ENCODE assay signal across 15 cellular contexts in the genomic region with DNA sequence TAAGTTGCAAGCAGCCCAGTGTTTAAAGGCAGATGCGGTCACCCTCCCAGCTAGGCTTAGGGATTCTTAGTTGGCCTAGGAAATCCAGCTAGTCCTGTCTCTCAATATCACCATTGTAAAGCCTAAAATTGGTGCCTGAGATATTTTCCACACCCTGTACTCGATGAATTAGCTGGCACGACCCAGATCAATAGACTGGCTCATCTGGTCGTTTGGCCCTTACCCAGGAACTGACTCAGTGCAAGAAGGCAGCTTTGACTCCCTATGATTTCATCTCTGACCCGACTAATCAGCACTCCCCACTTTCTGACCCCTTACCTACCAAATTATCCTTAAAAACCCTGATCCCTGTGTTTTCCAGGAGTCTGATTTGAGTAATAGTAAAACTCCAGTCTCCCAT.
"Had no signal": no experiment of that assay in that cellular context is flagged by ENCODE, and none has a peak within 500 bp of the region (broad histone marks: within the 10 kb centered on the region; RNA-seq: fewer than 3 reads in every experiment).

No MANE protein-coding gene starts in this region.

- H3K4me3 ChIP-seq: lower lobe of right lung, psoas muscle, right lobe of liver, smooth muscle cell had no signal

- H3K4me2 ChIP-seq: smooth muscle cell had no signal

- DNase-seq: activated CD4-positive, alpha-beta T cell treated with anti-CD3 and anti-CD28 coated beads, Interleukin-2, amount 50 U/mL, for 48 hours; activated naive CD4-positive, alpha-beta T cell treated with Interleukin-2 at 50 U/mL for 16 hours; anterior cingulate cortex; dermis blood vessel endothelial cell; glutamatergic neuron; lower lobe of right lung; psoas muscle; right lobe of liver; stimulated activated CD4-positive, alpha-beta T cell treated with anti-CD3 and anti-CD28 coated beads, Interleukin-4, amount 100 ng/mL, for 4 hours; stimulated activated CD8-positive, alpha-beta memory T cell treated with anti-CD3 and anti-CD28 coated beads, Interleukin-4, amount 100 ng/mL, for 48 hours; stimulated activated naive CD4-positive, alpha-beta T cell treated with Interleukin-2 at 50 U/mL for 16 hours; trophoblast cell had no signal

- ATAC-seq: activated T-helper 17 cell treated with anti-CD3 and anti-CD28 coated beads, Interleukin-2, amount 50 U/mL, for 72 hours; lower lobe of right lung; psoas muscle had no signal

- H3K4me1 ChIP-seq: lower lobe of right lung, psoas muscle, right lobe of liver had no signal

- H3K9me3 ChIP-seq: lower lobe of right lung, psoas muscle, right lobe of liver had no signal

- H3K27me3 ChIP-seq: right lobe of liver had no signal

- H3K27ac ChIP-seq: lower lobe of right lung, psoas muscle, right lobe of liver, VCaP had no signal

- H3K36me3 ChIP-seq: lower lobe of right lung, right lobe of liver had no signal
